23 cellular contexts compared by ENCODE assay signal in the genomic region with DNA sequence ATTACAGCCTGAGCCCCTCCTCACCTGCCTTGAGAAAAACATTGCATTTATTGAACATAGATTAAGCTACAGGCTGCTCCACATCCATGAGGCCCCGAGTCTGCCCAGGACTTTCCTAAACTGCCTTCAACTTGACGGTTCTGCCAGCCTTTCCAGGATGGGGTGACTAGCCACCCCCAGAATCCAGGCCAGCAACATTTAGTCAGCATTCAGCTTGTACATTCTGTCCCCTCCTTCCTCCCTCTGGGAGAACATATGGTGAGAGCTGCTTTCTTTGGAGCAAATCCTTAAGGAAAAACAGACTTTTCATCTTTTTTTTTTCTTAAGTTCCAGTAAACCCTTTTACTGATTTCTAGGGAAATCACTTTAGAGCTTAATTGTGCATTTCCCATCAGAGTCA.
DNase-seq lines count a peak whose midpoint lies in the region; ATAC-seq and TF ChIP-seq lines count a peak whose summit lies in the region.
"Had no signal": no experiment of that assay in that cellular context is flagged by ENCODE, and none has a peak within 500 bp of the region (broad histone marks: within the 10 kb centered on the region; RNA-seq: fewer than 3 reads in every experiment).

No MANE protein-coding gene starts in this region.

- no peak overlapping the region for H3K4me3 ChIP-seq in mesenchymal stem cell (ENCODE audit: insufficient read depth in 1 of 2, low read depth in 1 of 2, low read length in 2 of 2)
- H3K4me3 ChIP-seq in skeletal muscle cell (ENCODE audit: low read depth, low read length) = no peak overlapping the region
- no peak overlapping the region for H3K4me3 ChIP-seq in PC-9
- no peak overlapping the region for H3K4me3 ChIP-seq in upper lobe of left lung
- H3K4me3 ChIP-seq: breast epithelium, heart left ventricle had no signal

- no TSS peak for BruUV-seq in PC-9 (replicated peaks; lab: Mats Ljungman, UMichigan)

- WGBS in mesenchymal stem cell = 88% methylated on average over 2 of the region's 2 CpGs
- 73 to 79% methylated on average over 2 of the region's 2 CpGs for WGBS in upper lobe of left lung, 2 donors

- TF ChIP-seq CTCF in PC-9 (conservative IDR thresholded peaks at IDR 0.05) (no peak), upper lobe of left lung (IDR thresholded peaks at IDR 0.05) (no peak)

- H3K9me3 ChIP-seq in mesenchymal stem cell (ENCODE audit: control insufficient read depth, low read length) (no peaks in the 10 kb centered on the region), PC-9 (ENCODE audit: insufficient read depth, low read depth) (no peaks in the 10 kb centered on the region; the same call in 1 of the 2 replicates), upper lobe of left lung (no peaks in the 10 kb centered on the region)

- no peak overlapping the region for H3K4me2 ChIP-seq in mesenchymal stem cell (ENCODE audit: low read length, poor library complexity, severe bottlenecking)
- no peak overlapping the region for H3K4me2 ChIP-seq in PC-9

- peak overlapping the region; percentile 43 for H3K27ac Mint-ChIP-seq in activated T-cell treated with anti-CD3 and anti-CD28 coated beads, Interleukin-2, amount 50 U/mL, for 72 hours
- no peak overlapping the region for H3K27ac Mint-ChIP-seq in stimulated activated memory B cell treated with anti-CD40 and anti-IgM and Interleukin-4, amounts not matched to agents 10 μg/mL and 1 μg/mL and 100 μg/mL, for 72 hours
- H3K27ac Mint-ChIP-seq: activated CD4-positive, alpha-beta memory T cell treated with anti-CD3 and anti-CD28 coated beads for 36 hours; B cell had no signal

- H4K8ac ChIP-seq in mesenchymal stem cell (ENCODE audit: low read length) = no peak overlapping the region

- no peak overlapping the region for H2BK120ac ChIP-seq in mesenchymal stem cell (ENCODE audit: low read depth, low read length)

- peaks cover 0 to 4% of the 10 kb centered on the region in 2 donors for H3K9me3 Mint-ChIP-seq in activated T-cell treated with anti-CD3 and anti-CD28 coated beads, Interleukin-2, amount 50 U/mL, for 72 hours
- peaks cover 7% of the 10 kb centered on the region for H3K9me3 Mint-ChIP-seq in stimulated activated memory B cell treated with anti-CD40 and anti-IgM and Interleukin-4, amounts not matched to agents 10 μg/mL and 1 μg/mL and 100 μg/mL, for 72 hours
- H3K9me3 Mint-ChIP-seq: activated CD4-positive, alpha-beta memory T cell treated with anti-CD3 and anti-CD28 coated beads for 36 hours had no signal

- no peaks in the 10 kb centered on the region for H3K79me1 ChIP-seq in mesenchymal stem cell (replicated peaks; ENCODE audit: low read length, poor library complexity, severe bottlenecking)

- no peak overlapping the region for H3K27ac ChIP-seq in mesenchymal stem cell (ENCODE audit: low read length, poor library complexity, severe bottlenecking)
- no peak overlapping the region for H3K27ac ChIP-seq in PC-9
- H3K27ac ChIP-seq in upper lobe of left lung = no peak overlapping the region
- H3K27ac ChIP-seq: breast epithelium had no signal

- no peaks in the 10 kb centered on the region for H3K36me3 ChIP-seq in mesenchymal stem cell (ENCODE audit: control insufficient read depth in 1 of 2, insufficient read depth in 2 of 2, low read depth in 1 of 2, low read length in 2 of 2)
- H3K36me3 ChIP-seq in PC-9 (ENCODE audit: low read depth) = no peaks in the 10 kb centered on the region
- no peaks in the 10 kb centered on the region for H3K36me3 ChIP-seq in upper lobe of left lung
- H3K36me3 ChIP-seq: breast epithelium, heart left ventricle had no signal

- intact Hi-C loops in PC-9 (cut with micrococcal nuclease; ENCODE audit: unreplicated experiment) = no loop called here

- peaks cover 42% of the 10 kb centered on the region for H3K4me1 Mint-ChIP-seq in activated T-cell treated with anti-CD3 and anti-CD28 coated beads, Interleukin-2, amount 50 U/mL, for 72 hours (ENCODE audit: low read depth)
- H3K4me1 Mint-ChIP-seq in stimulated activated memory B cell treated with anti-CD40 and anti-IgM and Interleukin-4, amounts not matched to agents 10 μg/mL and 1 μg/mL and 100 μg/mL, for 72 hours = peaks cover 5% of the 10 kb centered on the region
- H3K4me1 Mint-ChIP-seq: B cell had no signal

- peak overlapping the region in 1 of 2 experiments; percentile 54 for H3K4ac ChIP-seq in mesenchymal stem cell (ENCODE audit: low read depth in 1 of 2, low read length in 2 of 2)

- no peaks in the 10 kb centered on the region for H3F3A ChIP-seq in PC-9 (ENCODE audit: insufficient read depth, low read depth)

- no peaks in the 10 kb centered on the region for H4K20me1 ChIP-seq in PC-9 (ENCODE audit: insufficient read depth)

- H3K79me2 ChIP-seq in PC-9 (ENCODE audit: low read depth) = no peaks in the 10 kb centered on the region

- no peak overlapping the region for H3K4me3 Mint-ChIP-seq in activated T-cell treated with anti-CD3 and anti-CD28 coated beads, Interleukin-2, amount 50 U/mL, for 72 hours
- no peak overlapping the region for H3K4me3 Mint-ChIP-seq in stimulated activated memory B cell treated with anti-CD40 and anti-IgM and Interleukin-4, amounts not matched to agents 10 μg/mL and 1 μg/mL and 100 μg/mL, for 72 hours
- H3K4me3 Mint-ChIP-seq: activated CD4-positive, alpha-beta memory T cell treated with anti-CD3 and anti-CD28 coated beads for 36 hours; B cell had no signal

- H3K18ac ChIP-seq in mesenchymal stem cell (ENCODE audit: low read depth in 1 of 2, low read length in 2 of 2) = no peak overlapping the region

- H3K9ac ChIP-seq in mesenchymal stem cell (ENCODE audit: low read length) = no peak overlapping the region

- H2BK15ac ChIP-seq in mesenchymal stem cell (ENCODE audit: low read depth, poor library complexity, severe bottlenecking) = no peak overlapping the region

- H2AFZ ChIP-seq in mesenchymal stem cell (ENCODE audit: low read depth, low read length) (peak overlapping the region; percentile 0), PC-9 (no peak overlapping the region)

- no peak overlapping the region for H2BK5ac ChIP-seq in mesenchymal stem cell (ENCODE audit: low read depth, low read length, poor library complexity, severe bottlenecking)

- peaks cover 12 to 15% of the 10 kb centered on the region in 2 experiments for H3K27me3 ChIP-seq in mesenchymal stem cell (ENCODE audit: control insufficient read depth in 1 of 2, insufficient read depth in 1 of 2, low read length in 2 of 2)
- H3K27me3 ChIP-seq in PC-9 (ENCODE audit: insufficient read depth, low read depth) = peaks cover 30% of the 10 kb centered on the region; the same call in 1 of the 2 replicates
- H3K27me3 ChIP-seq in upper lobe of left lung = no peaks in the 10 kb centered on the region

- no peak for TF ChIP-seq POLR2A in upper lobe of left lung (IDR thresholded peaks at IDR 0.05)

- peaks cover 0 to 2% of the 10 kb centered on the region in 2 donors for H3K36me3 Mint-ChIP-seq in activated T-cell treated with anti-CD3 and anti-CD28 coated beads, Interleukin-2, amount 50 U/mL, for 72 hours (ENCODE audit: insufficient read depth in 2 of 2)
- H3K36me3 Mint-ChIP-seq in stimulated activated memory B cell treated with anti-CD40 and anti-IgM and Interleukin-4, amounts not matched to agents 10 μg/mL and 1 μg/mL and 100 μg/mL, for 72 hours = no peaks in the 10 kb centered on the region
- H3K36me3 Mint-ChIP-seq: activated CD4-positive, alpha-beta memory T cell treated with anti-CD3 and anti-CD28 coated beads for 36 hours had no signal

- TF ChIP-seq EP300 in upper lobe of left lung (IDR thresholded peaks at IDR 0.05) = no peak

- DNase-seq in activated T-cell treated with anti-CD3 and anti-CD28 coated beads, Interleukin-2, amount 50 U/mL, for 72 hours = no peak
- DNase-seq in activated T-cell treated with anti-CD3 and anti-CD28 coated beads, Interleukin-2, amount 50 U/mL, for 48 hours = no peak
- DNase-seq in mesenchymal stem cell (no peak), skeletal muscle cell (ENCODE audit: low read depth) (peak; percentile 45), PC-9 (no peak), KG1 (lab: John Stamatoyannopoulos, UW) (no peak), upper lobe of left lung (no peak)
- DNase-seq: activated CD4-positive, CD25-positive, alpha-beta regulatory T cell; activated naive CD4-positive, alpha-beta T cell treated with Interleukin-2 at 50 U/mL for 16 hours; activated T-cell treated with anti-CD3 and anti-CD28 coated beads, Interleukin-2, amount 50 U/mL, for 1 hour; COR-L47; dermis blood vessel endothelial cell; GOT3; heart left ventricle; Kasumi-1; NCI-H2029; OCI-M1; substantia nigra had no signal

- no peak overlapping the region for H4K91ac ChIP-seq in mesenchymal stem cell (ENCODE audit: low read length)

- no peaks in the 10 kb centered on the region for H3K9me2 ChIP-seq in PC-9 (ENCODE audit: insufficient read depth)

- H2AK5ac ChIP-seq in mesenchymal stem cell (ENCODE audit: low read length, severe bottlenecking) = no peak overlapping the region

- no peak overlapping the region for H2BK12ac ChIP-seq in mesenchymal stem cell (ENCODE audit: low read length in 2 of 2)

- POLR2A ChIA-PET in PC-9 (lab: Charles Lee; ENCODE audit: unreplicated experiment) = no interaction called here

- CTCF ChIA-PET in PC-9 (lab: Charles Lee) = no interaction called here

- no peak overlapping the region for H3K23ac ChIP-seq in mesenchymal stem cell (ENCODE audit: low read length in 2 of 2)

- peaks cover 6% of the 10 kb centered on the region for H3K4me1 ChIP-seq in mesenchymal stem cell (ENCODE audit: control insufficient read depth, insufficient read depth, low read depth, low read length)
- H3K4me1 ChIP-seq in PC-9 (replicated peaks; ENCODE audit: insufficient read depth) = no peaks in the 10 kb centered on the region
- peaks cover 0 to 16% (median 1%) of the 10 kb centered on the region in 4 donors for H3K4me1 ChIP-seq in upper lobe of left lung

- H3K27me3 Mint-ChIP-seq in activated T-cell treated with anti-CD3 and anti-CD28 coated beads, Interleukin-2, amount 50 U/mL, for 72 hours (ENCODE audit: low read depth) = peaks cover 50% of the 10 kb centered on the region
- peaks cover 44% of the 10 kb centered on the region for H3K27me3 Mint-ChIP-seq in stimulated activated memory B cell treated with anti-CD40 and anti-IgM and Interleukin-4, amounts not matched to agents 10 μg/mL and 1 μg/mL and 100 μg/mL, for 72 hours

- H3K14ac ChIP-seq in mesenchymal stem cell (ENCODE audit: low read length in 2 of 2) = no peak overlapping the region

- no peak for ATAC-seq in activated T-cell treated with anti-CD3 and anti-CD28 coated beads, Interleukin-2, amount 50 U/mL, for 72 hours (replicated peaks in 1 of 2)
- ATAC-seq in stimulated activated memory B cell treated with anti-CD40 and anti-IgM and Interleukin-4, amounts not matched to agents 10 μg/mL and 1 μg/mL and 100 μg/mL, for 72 hours = no peak
- ATAC-seq in upper lobe of left lung (ENCODE audit: low FRiP score in 2 of 2) = no peak
- ATAC-seq: Right ventricle myocardium inferior had no signal
